3 cellular contexts compared by ENCODE assay signal in the genomic region with DNA sequence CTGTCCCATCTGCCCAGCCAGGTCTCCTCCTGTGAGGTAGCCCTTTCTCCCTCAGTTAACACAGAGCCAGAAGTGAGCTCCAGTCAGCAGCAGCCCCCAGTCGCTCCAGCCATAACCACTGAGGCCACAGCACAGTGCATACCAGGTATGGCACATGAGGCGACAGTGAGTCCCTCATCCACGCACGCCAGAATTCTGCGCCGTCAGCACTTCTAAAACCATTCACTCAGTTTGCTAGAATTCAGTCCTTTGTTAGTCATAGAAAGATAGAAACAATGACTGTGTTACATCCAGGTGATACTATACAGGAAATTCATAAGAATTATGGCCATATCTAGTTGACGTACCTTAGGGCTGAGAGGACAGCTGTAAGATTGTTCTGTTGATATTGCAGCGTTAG.
TF ChIP-seq lines count a peak whose summit lies in the region.

No MANE protein-coding gene starts in this region.

TF ChIP-seq in A549, 52 proteins besides CTCF, POLR2A, EP300 and RAD21 (continued from another document):
- TF ChIP-seq, protein P1, sequence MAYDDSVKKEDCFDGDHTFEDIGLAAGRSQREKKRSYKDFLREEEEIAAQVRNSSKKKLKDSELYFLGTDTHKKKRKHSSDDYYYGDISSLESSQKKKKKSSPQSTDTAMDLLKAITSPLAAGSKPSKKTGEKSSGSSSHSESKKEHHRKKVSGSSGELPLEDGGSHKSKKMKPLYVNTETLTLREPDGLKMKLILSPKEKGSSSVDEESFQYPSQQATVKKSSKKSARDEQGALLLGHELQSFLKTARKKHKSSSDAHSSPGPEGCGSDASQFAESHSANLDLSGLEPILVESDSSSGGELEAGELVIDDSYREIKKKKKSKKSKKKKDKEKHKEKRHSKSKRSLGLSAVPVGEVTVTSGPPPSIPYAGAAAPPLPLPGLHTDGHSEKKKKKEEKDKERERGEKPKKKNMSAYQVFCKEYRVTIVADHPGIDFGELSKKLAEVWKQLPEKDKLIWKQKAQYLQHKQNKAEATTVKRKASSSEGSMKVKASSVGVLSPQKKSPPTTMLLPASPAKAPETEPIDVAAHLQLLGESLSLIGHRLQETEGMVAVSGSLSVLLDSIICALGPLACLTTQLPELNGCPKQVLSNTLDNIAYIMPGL (CRISPR knock-in tag; IDR thresholded peaks at IDR 0.05; ENCODE audit: borderline replicate concordance) = no peak
- TF ChIP-seq, protein P2, sequence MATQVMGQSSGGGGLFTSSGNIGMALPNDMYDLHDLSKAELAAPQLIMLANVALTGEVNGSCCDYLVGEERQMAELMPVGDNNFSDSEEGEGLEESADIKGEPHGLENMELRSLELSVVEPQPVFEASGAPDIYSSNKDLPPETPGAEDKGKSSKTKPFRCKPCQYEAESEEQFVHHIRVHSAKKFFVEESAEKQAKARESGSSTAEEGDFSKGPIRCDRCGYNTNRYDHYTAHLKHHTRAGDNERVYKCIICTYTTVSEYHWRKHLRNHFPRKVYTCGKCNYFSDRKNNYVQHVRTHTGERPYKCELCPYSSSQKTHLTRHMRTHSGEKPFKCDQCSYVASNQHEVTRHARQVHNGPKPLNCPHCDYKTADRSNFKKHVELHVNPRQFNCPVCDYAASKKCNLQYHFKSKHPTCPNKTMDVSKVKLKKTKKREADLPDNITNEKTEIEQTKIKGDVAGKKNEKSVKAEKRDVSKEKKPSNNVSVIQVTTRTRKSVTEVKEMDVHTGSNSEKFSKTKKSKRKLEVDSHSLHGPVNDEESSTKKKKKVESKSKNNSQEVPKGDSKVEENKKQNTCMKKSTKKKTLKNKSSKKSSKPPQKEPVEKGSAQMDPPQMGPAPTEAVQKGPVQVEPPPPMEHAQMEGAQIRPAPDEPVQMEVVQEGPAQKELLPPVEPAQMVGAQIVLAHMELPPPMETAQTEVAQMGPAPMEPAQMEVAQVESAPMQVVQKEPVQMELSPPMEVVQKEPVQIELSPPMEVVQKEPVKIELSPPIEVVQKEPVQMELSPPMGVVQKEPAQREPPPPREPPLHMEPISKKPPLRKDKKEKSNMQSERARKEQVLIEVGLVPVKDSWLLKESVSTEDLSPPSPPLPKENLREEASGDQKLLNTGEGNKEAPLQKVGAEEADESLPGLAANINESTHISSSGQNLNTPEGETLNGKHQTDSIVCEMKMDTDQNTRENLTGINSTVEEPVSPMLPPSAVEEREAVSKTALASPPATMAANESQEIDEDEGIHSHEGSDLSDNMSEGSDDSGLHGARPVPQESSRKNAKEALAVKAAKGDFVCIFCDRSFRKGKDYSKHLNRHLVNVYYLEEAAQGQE (IDR thresholded peaks at IDR 0.05) = no peak
- TF ChIP-seq CHD2 (IDR thresholded peaks at IDR 0.05; ENCODE audit: low read length, partially characterized antibody) = no peak
- no peak for TF ChIP-seq KDM1A (IDR thresholded peaks at IDR 0.05; ENCODE audit: low read depth)
- TF ChIP-seq MAFK (IDR thresholded peaks at IDR 0.05; ENCODE audit: partially characterized antibody) = peak; percentile 84
- TF ChIP-seq FOXS1 (CRISPR knock-in tag; IDR thresholded peaks at IDR 0.05) = no peak

TF ChIP-seq in GM23338, 12 proteins besides CTCF, POLR2A, EP300 and RAD21 (continued from another document and continues in another):
- TF ChIP-seq, protein P3, sequence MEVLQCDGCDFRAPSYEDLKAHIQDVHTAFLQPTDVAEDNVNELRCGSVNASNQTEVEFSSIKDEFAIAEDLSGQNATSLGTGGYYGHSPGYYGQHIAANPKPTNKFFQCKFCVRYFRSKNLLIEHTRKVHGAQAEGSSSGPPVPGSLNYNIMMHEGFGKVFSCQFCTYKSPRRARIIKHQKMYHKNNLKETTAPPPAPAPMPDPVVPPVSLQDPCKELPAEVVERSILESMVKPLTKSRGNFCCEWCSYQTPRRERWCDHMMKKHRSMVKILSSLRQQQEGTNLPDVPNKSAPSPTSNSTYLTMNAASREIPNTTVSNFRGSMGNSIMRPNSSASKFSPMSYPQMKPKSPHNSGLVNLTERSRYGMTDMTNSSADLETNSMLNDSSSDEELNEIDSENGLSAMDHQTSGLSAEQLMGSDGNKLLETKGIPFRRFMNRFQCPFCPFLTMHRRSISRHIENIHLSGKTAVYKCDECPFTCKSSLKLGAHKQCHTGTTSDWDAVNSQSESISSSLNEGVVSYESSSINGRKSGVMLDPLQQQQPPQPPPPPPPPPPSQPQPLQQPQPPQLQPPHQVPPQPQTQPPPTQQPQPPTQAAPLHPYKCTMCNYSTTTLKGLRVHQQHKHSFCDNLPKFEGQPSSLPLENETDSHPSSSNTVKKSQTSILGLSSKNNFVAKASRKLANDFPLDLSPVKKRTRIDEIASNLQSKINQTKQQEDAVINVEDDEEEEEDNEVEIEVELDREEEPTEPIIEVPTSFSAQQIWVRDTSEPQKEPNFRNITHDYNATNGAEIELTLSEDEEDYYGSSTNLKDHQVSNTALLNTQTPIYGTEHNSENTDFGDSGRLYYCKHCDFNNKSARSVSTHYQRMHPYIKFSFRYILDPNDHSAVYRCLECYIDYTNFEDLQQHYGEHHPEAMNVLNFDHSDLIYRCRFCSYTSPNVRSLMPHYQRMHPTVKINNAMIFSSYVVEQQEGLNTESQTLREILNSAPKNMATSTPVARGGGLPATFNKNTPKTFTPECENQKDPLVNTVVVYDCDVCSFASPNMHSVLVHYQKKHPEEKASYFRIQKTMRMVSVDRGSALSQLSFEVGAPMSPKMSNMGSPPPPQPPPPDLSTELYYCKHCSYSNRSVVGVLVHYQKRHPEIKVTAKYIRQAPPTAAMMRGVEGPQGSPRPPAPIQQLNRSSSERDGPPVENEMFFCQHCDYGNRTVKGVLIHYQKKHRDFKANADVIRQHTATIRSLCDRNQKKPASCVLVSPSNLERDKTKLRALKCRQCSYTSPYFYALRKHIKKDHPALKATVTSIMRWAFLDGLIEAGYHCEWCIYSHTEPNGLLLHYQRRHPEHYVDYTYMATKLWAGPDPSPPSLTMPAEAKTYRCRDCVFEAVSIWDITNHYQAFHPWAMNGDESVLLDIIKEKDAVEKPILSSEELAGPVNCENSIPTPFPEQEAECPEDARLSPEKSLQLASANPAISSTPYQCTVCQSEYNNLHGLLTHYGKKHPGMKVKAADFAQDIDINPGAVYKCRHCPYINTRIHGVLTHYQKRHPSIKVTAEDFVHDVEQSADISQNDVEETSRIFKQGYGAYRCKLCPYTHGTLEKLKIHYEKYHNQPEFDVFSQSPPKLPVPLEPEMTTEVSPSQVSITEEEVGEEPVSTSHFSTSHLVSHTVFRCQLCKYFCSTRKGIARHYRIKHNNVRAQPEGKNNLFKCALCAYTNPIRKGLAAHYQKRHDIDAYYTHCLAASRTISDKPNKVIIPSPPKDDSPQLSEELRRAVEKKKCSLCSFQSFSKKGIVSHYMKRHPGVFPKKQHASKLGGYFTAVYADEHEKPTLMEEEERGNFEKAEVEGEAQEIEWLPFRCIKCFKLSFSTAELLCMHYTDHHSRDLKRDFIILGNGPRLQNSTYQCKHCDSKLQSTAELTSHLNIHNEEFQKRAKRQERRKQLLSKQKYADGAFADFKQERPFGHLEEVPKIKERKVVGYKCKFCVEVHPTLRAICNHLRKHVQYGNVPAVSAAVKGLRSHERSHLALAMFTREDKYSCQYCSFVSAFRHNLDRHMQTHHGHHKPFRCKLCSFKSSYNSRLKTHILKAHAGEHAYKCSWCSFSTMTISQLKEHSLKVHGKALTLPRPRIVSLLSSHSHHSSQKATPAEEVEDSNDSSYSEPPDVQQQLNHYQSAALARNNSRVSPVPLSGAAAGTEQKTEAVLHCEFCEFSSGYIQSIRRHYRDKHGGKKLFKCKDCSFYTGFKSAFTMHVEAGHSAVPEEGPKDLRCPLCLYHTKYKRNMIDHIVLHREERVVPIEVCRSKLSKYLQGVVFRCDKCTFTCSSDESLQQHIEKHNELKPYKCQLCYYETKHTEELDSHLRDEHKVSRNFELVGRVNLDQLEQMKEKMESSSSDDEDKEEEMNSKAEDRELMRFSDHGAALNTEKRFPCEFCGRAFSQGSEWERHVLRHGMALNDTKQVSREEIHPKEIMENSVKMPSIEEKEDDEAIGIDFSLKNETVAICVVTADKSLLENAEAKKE (CRISPR knock-in tag; IDR thresholded peaks at IDR 0.05) = no peak
- TF ChIP-seq POLR2AphosphoS5 (IDR thresholded peaks at IDR 0.05; ENCODE audit: low read depth) = no peak
- no peak for TF ChIP-seq EZH2phosphoT487 (IDR thresholded peaks at IDR 0.05; ENCODE audit: unreplicated experiment)
- TF ChIP-seq CREB1 (CRISPR knock-in tag; IDR thresholded peaks at IDR 0.05; ENCODE audit: low read depth) = no peak
- no peak for TF ChIP-seq EZH2 (IDR thresholded peaks at IDR 0.05; ENCODE audit: low read depth, unreplicated experiment)
- TF ChIP-seq, protein P4, sequence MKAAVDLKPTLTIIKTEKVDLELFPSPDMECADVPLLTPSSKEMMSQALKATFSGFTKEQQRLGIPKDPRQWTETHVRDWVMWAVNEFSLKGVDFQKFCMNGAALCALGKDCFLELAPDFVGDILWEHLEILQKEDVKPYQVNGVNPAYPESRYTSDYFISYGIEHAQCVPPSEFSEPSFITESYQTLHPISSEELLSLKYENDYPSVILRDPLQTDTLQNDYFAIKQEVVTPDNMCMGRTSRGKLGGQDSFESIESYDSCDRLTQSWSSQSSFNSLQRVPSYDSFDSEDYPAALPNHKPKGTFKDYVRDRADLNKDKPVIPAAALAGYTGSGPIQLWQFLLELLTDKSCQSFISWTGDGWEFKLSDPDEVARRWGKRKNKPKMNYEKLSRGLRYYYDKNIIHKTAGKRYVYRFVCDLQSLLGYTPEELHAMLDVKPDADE (IDR thresholded peaks at IDR 0.05) = no peak
- no peak for TF ChIP-seq JUNB (IDR thresholded peaks at IDR 0.05; ENCODE audit: unreplicated experiment)

TF ChIP-seq in K562, 482 proteins besides CTCF, POLR2A, EP300 and RAD21:
- TF ChIP-seq, protein P5, sequence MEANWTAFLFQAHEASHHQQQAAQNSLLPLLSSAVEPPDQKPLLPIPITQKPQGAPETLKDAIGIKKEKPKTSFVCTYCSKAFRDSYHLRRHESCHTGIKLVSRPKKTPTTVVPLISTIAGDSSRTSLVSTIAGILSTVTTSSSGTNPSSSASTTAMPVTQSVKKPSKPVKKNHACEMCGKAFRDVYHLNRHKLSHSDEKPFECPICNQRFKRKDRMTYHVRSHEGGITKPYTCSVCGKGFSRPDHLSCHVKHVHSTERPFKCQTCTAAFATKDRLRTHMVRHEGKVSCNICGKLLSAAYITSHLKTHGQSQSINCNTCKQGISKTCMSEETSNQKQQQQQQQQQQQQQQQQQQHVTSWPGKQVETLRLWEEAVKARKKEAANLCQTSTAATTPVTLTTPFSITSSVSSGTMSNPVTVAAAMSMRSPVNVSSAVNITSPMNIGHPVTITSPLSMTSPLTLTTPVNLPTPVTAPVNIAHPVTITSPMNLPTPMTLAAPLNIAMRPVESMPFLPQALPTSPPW (CRISPR knock-in tag; IDR thresholded peaks at IDR 0.05) = no peak
- peak; percentile 44; the same call in 1 of the 2 replicates for TF ChIP-seq MAFG (tag; conservative IDR thresholded peaks at IDR 0.05)
- peak; percentile 18; the same call in 1 of the 2 replicates for TF ChIP-seq MAFK (IDR thresholded peaks at IDR 0.05; ENCODE audit: low read length)
- no peak for TF ChIP-seq ZNF431 (CRISPR knock-in tag; IDR thresholded peaks at IDR 0.05)
- no peak for TF ChIP-seq CEBPG (CRISPR knock-in tag; IDR thresholded peaks at IDR 0.05)
- no peak for TF ChIP-seq CEBPG (tag; conservative IDR thresholded peaks at IDR 0.05 in 1 of 2, IDR thresholded peaks at IDR 0.05 in 1 of 2)
- TF ChIP-seq C11orf30 (IDR thresholded peaks at IDR 0.05; ENCODE audit: low read depth) = peak; percentile 54; the same call in 1 of the 2 replicates
- TF ChIP-seq ZNF316 (IDR thresholded peaks at IDR 0.05) = peak; percentile 72
- TF ChIP-seq ETV1 (tag; conservative IDR thresholded peaks at IDR 0.05; ENCODE audit: low read depth) = no peak
